ENCODE assay signal across 8 cellular contexts in genomic region chr16:87951550-87952538, GRCh38. TPM values are rescaled to one million over a fixed set of nuclear protein-coding genes. Genes with fewer than 3 reads are reported as not detected.
A peak's percentile ranks its signal among the peaks of the same experiment; 100 is the strongest.
DNase-seq lines count a peak whose midpoint lies in the region; ATAC-seq and TF ChIP-seq lines count a peak whose summit lies in the region.

No MANE protein-coding gene starts in this region.

- peak; percentile 6 for ATAC-seq in HG03045 (IDR thresholded peaks at IDR 0.05; ENCODE audit: unreplicated experiment)
- ATAC-seq in omental fat pad (ENCODE audit: low FRiP score), result peak; percentile 0

- no peaks in the 10 kb centered on the region for H3K27me3 ChIP-seq in fibroblast of lung (ENCODE audit: control insufficient read depth, insufficient read depth, low read length)

- no peaks in the 10 kb centered on the region for H4K20me1 ChIP-seq in fibroblast of lung (ENCODE audit: control insufficient read depth, extremely low read depth, insufficient read depth, low read length)

- peak; percentile 47 for DNase-seq in activated CD8-positive, alpha-beta memory T cell treated with anti-CD3 and anti-CD28 coated beads, Interleukin-2, amount 50 U/mL, for 4 hours
- DNase-seq in activated CD8-positive, alpha-beta memory T cell treated with anti-CD3 and anti-CD28 coated beads for 24 hours, result no peak
- DNase-seq in fibroblast of lung (ENCODE audit: low read depth in 2 of 2) (peak; percentile 9 to 18), omental fat pad (ENCODE audit: low spot score) (no peak), H4 (ENCODE audit: low spot score) (no peak), UCSD-AML1 (lab: John Stamatoyannopoulos, UW; ENCODE audit: unreplicated experiment) (no peak)

- no peak for TF ChIP-seq CTCF in WI38 (IDR thresholded peaks at IDR 0.05; ENCODE audit: low read depth, low read length)
- peak in 1 of 2 donors; percentile 10 for TF ChIP-seq CTCF in fibroblast of lung (conservative IDR thresholded peaks at IDR 0.05 in 1 of 2, IDR thresholded peaks at IDR 0.05 in 1 of 2; ENCODE audit: low read depth in 1 of 2, low read length in 2 of 2)
- TF ChIP-seq CTCF in omental fat pad (IDR thresholded peaks at IDR 0.05), result no peak

- H3K4me2 ChIP-seq in fibroblast of lung (ENCODE audit: extremely low read depth, insufficient read depth, low read length), result peak overlapping the region; percentile 98

- H3K9me3 ChIP-seq in fibroblast of lung (ENCODE audit: control insufficient read depth, insufficient read depth, low read depth, low read length), result no peaks in the 10 kb centered on the region

- H3K4me3 ChIP-seq in WI38 (ENCODE audit: low read depth, low read length), result peak overlapping the region; percentile 90
- H3K4me3 ChIP-seq in fibroblast of lung (replicated peaks in 1 of 4; ENCODE audit: control extremely low read depth in 1 of 4, insufficient read depth in 1 of 4, low read depth in 3 of 4, low read length in 4 of 4), result peak overlapping the region; percentile 68 to 88 (median 75)

- H3K27ac ChIP-seq in fibroblast of lung (ENCODE audit: insufficient read depth, low read length), result peak overlapping the region; percentile 95

- H3K4me1 ChIP-seq in fibroblast of lung (ENCODE audit: control insufficient read depth, extremely low read depth, insufficient read depth, low read length), result peaks cover 13% of the 10 kb centered on the region

- no peak overlapping the region for H2AFZ ChIP-seq in fibroblast of lung (ENCODE audit: low read length)

- peaks cover 51% of the 10 kb centered on the region for H3K79me2 ChIP-seq in fibroblast of lung (ENCODE audit: control insufficient read depth, insufficient read depth, low read length)

- H3K9ac ChIP-seq in fibroblast of lung (ENCODE audit: insufficient read depth, low read length), result peak overlapping the region; percentile 100

- peaks cover 3% of the 10 kb centered on the region for H3K36me3 ChIP-seq in fibroblast of lung (ENCODE audit: control insufficient read depth, insufficient read depth, low read length)

RNA-seq across cellular contexts. Expression of gene BANP, which starts 0.6 kb away (rescaled TPM):
- total RNA-seq in fibroblast of lung, result 28.0 and 31.0 TPM in 2 replicates
- 9.3 and 12.2 TPM in 2 replicates for polyA plus RNA-seq in fibroblast of lung
- 6.0 and 8.8 TPM in 2 replicates for polyA plus RNA-seq in fibroblast of lung (2012)
- 20.4 and 30.4 TPM in 2 replicates for polyA minus RNA-seq in fibroblast of lung (ENCODE audit: low replicate concordance)
- 10 to 100 TPM; 20.5 to 35.8 (median 24.6) TPM for total RNA-seq in omental fat pad
- 14.1 and 15.6 TPM in 2 replicates for total RNA-seq in H4 (2014; rRNA removed; shearing (Covaris generic))

RNA-seq across cellular contexts. Expression of gene CA5A, which starts 15.5 kb away (rescaled TPM):
- total RNA-seq in fibroblast of lung (not detected in 2 replicates), omental fat pad (not detected)
- not detected in 2 replicates for polyA plus RNA-seq in fibroblast of lung
- not detected in 2 replicates for polyA plus RNA-seq in fibroblast of lung (2012)
- polyA minus RNA-seq in fibroblast of lung (ENCODE audit: low replicate concordance), result not detected in 2 replicates
- total RNA-seq in H4 (2014; rRNA removed; shearing (Covaris generic)), result not detected in 2 replicates

Comparison
In these comparisons a context has a peak if more than half of its experiments do, and no peak if none do; other contexts are left out.
1. DNase-seq: peak in activated CD8-positive, alpha-beta memory T cell treated with anti-CD3 and anti-CD28 coated beads, Interleukin-2, amount 50 U/mL, for 4 hours (single experiment) and fibroblast of lung (2 of 2); none in activated CD8-positive, alpha-beta memory T cell treated with anti-CD3 and anti-CD28 coated beads for 24 hours (single experiment), omental fat pad (single experiment), H4 (single experiment) and UCSD-AML1 (single experiment).